ENCODE assay signal across 33 cellular contexts in genomic region chr6:29884261-29884660, GRCh38. TPM values are rescaled to one million over a fixed set of nuclear protein-coding genes. Genes with fewer than 3 reads are reported as not detected.
"Had no signal": no experiment of that assay in that cellular context is flagged by ENCODE, and none has a peak within 500 bp of the region (broad histone marks: within the 10 kb centered on the region; RNA-seq: fewer than 3 reads in every experiment).

No MANE protein-coding gene starts in this region.

- H3K4me3 ChIP-seq: ovary, psoas muscle, skin epidermis, smooth muscle cell, spleen, suprapubic skin, testis, tibial artery, transverse colon, upper lobe of right lung, uterus had no signal

- DNase-seq: naive thymus-derived CD8-positive, alpha-beta T cell; nephron progenitor cell; nucleus accumbens; ovary; posterior cingulate gyrus; psoas muscle; right cardiac atrium; spleen; stimulated activated CD4-positive, alpha-beta T cell treated with anti-CD3 and anti-CD28 coated beads, Interleukin-12 subunit alpha, Interleukin-12 subunit beta, amount 100 ng/mL, for 4 hours; stimulated activated CD4-positive, alpha-beta T cell treated with anti-CD3 and anti-CD28 coated beads, Interleukin-1b, Interleukin-23, amount 100 ng/mL, for 48 hours; stimulated activated CD4-positive, alpha-beta T cell treated with anti-CD3 and anti-CD28 coated beads, Interleukin-4, amount 100 ng/mL, for 1 hour; stimulated activated CD4-positive, alpha-beta T cell treated with anti-CD3 and anti-CD28 coated beads, Interleukin-4, amount 100 ng/mL, for 4 hours; stimulated activated CD8-positive, alpha-beta memory T cell treated with anti-CD3 and anti-CD28 coated beads, Interleukin-4, amount 100 ng/mL, for 48 hours; stimulated activated naive CD4-positive, alpha-beta T cell; stimulated activated naive CD8-positive, alpha-beta T cell treated with anti-CD3 and anti-CD28 coated beads, Interleukin-15, amount 100 ng/mL, for 72 hours; stimulated activated naive CD8-positive, alpha-beta T cell treated with anti-CD3 and anti-CD28 coated beads, Interleukin-15, Interleukin-2, amounts not matched to agents 100 U/mL and 50 U/mL, for 24 hours; substantia nigra; testis; tibial artery; transverse colon; upper lobe of right lung; uterus had no signal

- H2AFZ ChIP-seq: parathyroid adenoma had no signal

- H3K4me2 ChIP-seq: smooth muscle cell had no signal

- H3K27ac ChIP-seq: neutrophil, ovary, parathyroid adenoma, psoas muscle, skin epidermis, spleen, suprapubic skin, testis, tibial artery, transverse colon, upper lobe of right lung, uterus had no signal

- H3K36me3 ChIP-seq: neutrophil, ovary, suprapubic skin, tibial artery, transverse colon, upper lobe of right lung, uterus had no signal

- H3K9me3 ChIP-seq: neutrophil, ovary, psoas muscle, spleen, suprapubic skin, testis, tibial artery, transverse colon, upper lobe of right lung, uterus had no signal

- H3K79me2 ChIP-seq: parathyroid adenoma had no signal

- H3K9ac ChIP-seq: parathyroid adenoma had no signal

- H3K27me3 ChIP-seq: ovary, spleen, suprapubic skin, testis, tibial artery, transverse colon, upper lobe of right lung, uterus had no signal

- H3K4me1 ChIP-seq: parathyroid adenoma, psoas muscle, suprapubic skin, testis, uterus had no signal

- ATAC-seq: naive thymus-derived CD8-positive, alpha-beta T cell; natural killer cell treated with Interleukin-12 subunit alpha and Interleukin-12 subunit beta and Interleukin-15 and Interleukin-18, amount 100 ng/mL, for 72 hours; psoas muscle; right cardiac atrium; sciatic nerve; stimulated activated memory B cell treated with anti-CD40 and anti-IgM and Interleukin-4, amounts not matched to agents 10 μg/mL and 1 μg/mL and 100 μg/mL, for 72 hours; stimulated activated naive CD8-positive, alpha-beta T cell treated with anti-CD3 and anti-CD28 coated beads, Interleukin-15, amount 100 ng/mL, for 72 hours; stimulated activated naive CD8-positive, alpha-beta T cell treated with anti-CD3 and anti-CD28 coated beads, Interleukin-15, Interleukin-2, amounts not matched to agents 100 U/mL and 50 U/mL, for 24 hours; upper lobe of right lung had no signal

RNA-seq across cellular contexts. Expression of gene HLA-G, which starts 56.6 kb away (rescaled TPM):
- total RNA-seq: neural crest cell, osteoblast, transverse colon, urinary bladder had no signal
- polyA plus RNA-seq: psoas muscle, right cardiac atrium, urinary bladder had no signal
